ENCODE assay signal across 20 cellular contexts in the genomic region with DNA sequence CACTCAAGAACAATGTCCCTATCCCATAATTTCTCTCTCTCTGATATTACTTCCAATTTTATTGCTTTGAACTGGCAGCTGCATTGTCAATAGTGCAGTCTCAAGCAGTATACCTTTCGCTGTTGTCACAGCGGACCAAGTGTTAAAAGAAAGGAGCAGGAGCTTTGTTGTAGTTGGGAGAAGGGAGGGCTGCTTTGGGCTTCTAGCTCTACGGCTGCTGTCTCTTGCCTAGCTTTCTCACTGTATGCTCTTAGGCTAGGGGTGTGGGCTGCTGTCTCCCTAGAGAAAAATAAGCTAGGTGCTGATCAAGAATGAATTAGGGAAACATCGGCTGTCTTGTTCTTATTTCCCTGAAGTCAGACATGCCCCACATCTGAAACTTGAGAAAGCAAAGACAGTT. TPM values are rescaled to one million over a fixed set of nuclear protein-coding genes. Genes with fewer than 3 reads are reported as not detected.
DNase-seq lines count a peak whose midpoint lies in the region; ATAC-seq and TF ChIP-seq lines count a peak whose summit lies in the region.
"Had no signal": no experiment of that assay in that cellular context is flagged by ENCODE, and none has a peak within 500 bp of the region (broad histone marks: within the 10 kb centered on the region; RNA-seq: fewer than 3 reads in every experiment).

No MANE protein-coding gene starts in this region.

- H3K27ac Mint-ChIP-seq in GM23338 (no peak overlapping the region), endodermal cell (no peak overlapping the region), chondrocyte (ENCODE audit: unreplicated experiment) (no peak overlapping the region)
- H3K27ac Mint-ChIP-seq: CD4-positive, alpha-beta memory T cell had no signal

- H2BK120ac ChIP-seq in neuronal stem cell (ENCODE audit: low read depth, low read length), result no peak overlapping the region

- no peaks in the 10 kb centered on the region for H3K36me3 ChIP-seq in GM23338 (ENCODE audit: insufficient read depth)
- H3K36me3 ChIP-seq in endodermal cell (ENCODE audit: control insufficient read depth, insufficient read depth, low read length), result no peaks in the 10 kb centered on the region
- no peaks in the 10 kb centered on the region for H3K36me3 ChIP-seq in neuronal stem cell (replicated peaks in 1 of 2; ENCODE audit: control insufficient read depth in 2 of 2, insufficient read depth in 2 of 2, low read length in 2 of 2)
- H3K36me3 ChIP-seq in mammary epithelial cell (ENCODE audit: insufficient read depth, low read length), result no peaks in the 10 kb centered on the region

- H2BK5ac ChIP-seq in neuronal stem cell (ENCODE audit: low read length), result no peak overlapping the region

- H2AFZ ChIP-seq in GM23338, result no peak overlapping the region
- H2AFZ ChIP-seq in neuronal stem cell (ENCODE audit: low read length), result no peak overlapping the region
- H2AFZ ChIP-seq in mammary epithelial cell (ENCODE audit: low read depth, low read length), result no peak overlapping the region

- H4K20me1 ChIP-seq in GM23338 (replicated peaks; ENCODE audit: insufficient read depth) (no peaks in the 10 kb centered on the region), mammary epithelial cell (ENCODE audit: insufficient read depth, low read length) (no peaks in the 10 kb centered on the region)

- H3K4me2 ChIP-seq in GM23338, result no peak overlapping the region
- H3K4me2 ChIP-seq in neuronal stem cell (ENCODE audit: insufficient read depth, low read length, poor library complexity, severe bottlenecking), result no peak overlapping the region
- H3K4me2 ChIP-seq in mammary epithelial cell (ENCODE audit: insufficient read depth, low read depth, low read length), result no peak overlapping the region

- no peaks in the 10 kb centered on the region for H3K9me2 ChIP-seq in GM23338 (ENCODE audit: insufficient read depth)

- no peak overlapping the region for H3K14ac ChIP-seq in neuronal stem cell (ENCODE audit: low read length)

- TF ChIP-seq CTCF in GM23338 (conservative IDR thresholded peaks at IDR 0.05; ENCODE audit: low read depth in 2 of 2) (no peak), LNCaP clone FGC (IDR thresholded peaks at IDR 0.05; ENCODE audit: control insufficient read depth, extremely low read depth, insufficient read depth) (no peak), endodermal cell (conservative IDR thresholded peaks at IDR 0.05) (no peak), chondrocyte (IDR thresholded peaks at IDR 0.05) (no peak), mammary epithelial cell (conservative IDR thresholded peaks at IDR 0.05 in 1 of 2, IDR thresholded peaks at IDR 0.05 in 1 of 2; ENCODE audit: extremely low read depth in 1 of 2, insufficient read depth in 1 of 2, low read depth in 1 of 2, low read length in 2 of 2) (no peak)

- no peak overlapping the region for H3K4ac ChIP-seq in neuronal stem cell (ENCODE audit: low read length)

- H3K9me3 ChIP-seq in endodermal cell (ENCODE audit: control insufficient read depth, low read length) (no peaks in the 10 kb centered on the region), neuronal stem cell (replicated peaks in 1 of 2; ENCODE audit: control insufficient read depth in 2 of 2, insufficient read depth in 1 of 2, low read depth in 1 of 2, low read length in 2 of 2) (no peaks in the 10 kb centered on the region), mammary epithelial cell (replicated peaks; ENCODE audit: insufficient read depth, low read length) (no peaks in the 10 kb centered on the region)

- H4K91ac ChIP-seq in neuronal stem cell (ENCODE audit: low read depth, low read length, poor library complexity), result no peak overlapping the region

- CTCF ChIA-PET in mammary epithelial cell (lab: Charles Lee; ENCODE audit: low non-redundant PET), result no interaction called here

- no peak overlapping the region for H4K8ac ChIP-seq in neuronal stem cell (ENCODE audit: low read depth, low read length)

- no peaks in the 10 kb centered on the region for H3K27me3 Mint-ChIP-seq in GM23338 (ENCODE audit: insufficient read depth, low read depth, poor library complexity)
- no peaks in the 10 kb centered on the region for H3K27me3 Mint-ChIP-seq in endodermal cell (ENCODE audit: insufficient read depth)
- H3K27me3 Mint-ChIP-seq in chondrocyte (ENCODE audit: low read depth), result no peaks in the 10 kb centered on the region

- H2AK5ac ChIP-seq in neuronal stem cell (ENCODE audit: low read depth, low read length), result no peak overlapping the region

- peak; percentile 58 for ATAC-seq in GM23338

- DNase-seq in GM23338 (ENCODE audit: low spot score), result no peak
- peak; percentile 10 for DNase-seq in LNCaP clone FGC (ENCODE audit: low read depth)
- peak; percentile 50 for DNase-seq in endodermal cell
- peak; percentile 4 for DNase-seq in neuronal stem cell (ENCODE audit: low spot score)
- no peak for DNase-seq in chondrocyte (ENCODE audit: low spot score)
- no peak for DNase-seq in mammary epithelial cell
- DNase-seq: C1 segment of cervical spinal cord; Calu3; CD4-positive, alpha-beta memory T cell; COR-L47; DMS53; DMS79 treated with DMSO at 0.1 percent for 48 hours; GF-D8; GOT3; HCEC 1CT had no signal

- no peak overlapping the region for H3K4me3 Mint-ChIP-seq in GM23338
- no peak overlapping the region for H3K4me3 Mint-ChIP-seq in endodermal cell
- H3K4me3 Mint-ChIP-seq in chondrocyte (ENCODE audit: unreplicated experiment), result no peak overlapping the region
- H3K4me3 Mint-ChIP-seq: CD4-positive, alpha-beta memory T cell had no signal

- BruUV-seq in mammary epithelial cell (replicated peaks; lab: Mats Ljungman, UMichigan), result no TSS peak

- H3K4me1 Mint-ChIP-seq in GM23338 (peaks cover 8% of the 10 kb centered on the region; the same call in 2 of the 3 replicates), endodermal cell (peaks cover 11% of the 10 kb centered on the region), chondrocyte (ENCODE audit: low read depth) (no peaks in the 10 kb centered on the region)
- H3K4me1 Mint-ChIP-seq: CD4-positive, alpha-beta memory T cell had no signal

- no peak overlapping the region for H2BK12ac ChIP-seq in neuronal stem cell (ENCODE audit: low read length)

- no peak overlapping the region for H3K23ac ChIP-seq in neuronal stem cell (ENCODE audit: low read depth, low read length, poor library complexity)

- no peak overlapping the region for H3K18ac ChIP-seq in neuronal stem cell (ENCODE audit: low read length)

- in situ Hi-C loops in mammary epithelial cell (cut with MboI; ENCODE audit: low sequenced_read_pairs in 2 of 2), result no loop called here

- dilution Hi-C loops in mammary epithelial cell (cut with HindIII; ENCODE audit: low sequenced_read_pairs), result no loop called here

- H2BK15ac ChIP-seq in neuronal stem cell (ENCODE audit: low read length), result no peak overlapping the region

- H3K9me3 Mint-ChIP-seq in GM23338, result no peaks in the 10 kb centered on the region
- H3K9me3 Mint-ChIP-seq in endodermal cell, result no peaks in the 10 kb centered on the region
- no peaks in the 10 kb centered on the region for H3K9me3 Mint-ChIP-seq in chondrocyte (ENCODE audit: low read depth)
- H3K9me3 Mint-ChIP-seq: CD4-positive, alpha-beta memory T cell had no signal

- H3K9ac ChIP-seq in endodermal cell (ENCODE audit: extremely low read depth, low read length, poor library complexity, severe bottlenecking) (no peak overlapping the region), neuronal stem cell (ENCODE audit: low read depth, low read length, poor library complexity) (no peak overlapping the region), mammary epithelial cell (ENCODE audit: insufficient read depth, low read length) (no peak overlapping the region)

- no peaks in the 10 kb centered on the region for H3K36me3 Mint-ChIP-seq in GM23338 (ENCODE audit: low read depth)
- no peaks in the 10 kb centered on the region for H3K36me3 Mint-ChIP-seq in endodermal cell (ENCODE audit: low read depth)
- H3K36me3 Mint-ChIP-seq in chondrocyte (ENCODE audit: low read depth), result no peaks in the 10 kb centered on the region
- H3K36me3 Mint-ChIP-seq: CD4-positive, alpha-beta memory T cell had no signal

- H3K27me3 ChIP-seq in GM23338 (ENCODE audit: insufficient read depth) (no peaks in the 10 kb centered on the region), endodermal cell (ENCODE audit: control insufficient read depth, insufficient read depth, low read length, poor library complexity, severe bottlenecking) (no peaks in the 10 kb centered on the region), neuronal stem cell (ENCODE audit: control insufficient read depth in 3 of 3, insufficient read depth in 3 of 3, low read depth in 1 of 3, low read length in 3 of 3) (no peaks in the 10 kb centered on the region), mammary epithelial cell (ENCODE audit: insufficient read depth, low read length) (no peaks in the 10 kb centered on the region)

- H3K79me1 ChIP-seq in neuronal stem cell (ENCODE audit: low read depth, low read length), result no peaks in the 10 kb centered on the region

- H3K27ac ChIP-seq in GM23338 (ENCODE audit: low read depth), result no peak overlapping the region
- no peak overlapping the region for H3K27ac ChIP-seq in endodermal cell (ENCODE audit: low read depth, low read length)
- no peak overlapping the region for H3K27ac ChIP-seq in neuronal stem cell (replicated peaks; ENCODE audit: low read length)
- no peak overlapping the region for H3K27ac ChIP-seq in mammary epithelial cell (ENCODE audit: insufficient read depth, low read depth, low read length)

- H3K4me3 ChIP-seq in GM23338 (no peak overlapping the region), LNCaP clone FGC (ENCODE audit: low read depth, low read length) (no peak overlapping the region), endodermal cell (ENCODE audit: low read length) (no peak overlapping the region), neuronal stem cell (ENCODE audit: low read length in 2 of 2) (no peak overlapping the region), mammary epithelial cell (replicated peaks in 1 of 3; ENCODE audit: insufficient read depth in 1 of 3, low read depth in 2 of 3, low read length in 3 of 3) (no peak overlapping the region)

- WGBS in endodermal cell (ENCODE audit: insufficient coverage in 1 of 2, insufficient read length in 1 of 2), 2 experiments, result 84% methylated on average over 4 of the region's 4 CpGs; no CpG with 5 or more reads in 1 of the 2 experiments
- WGBS in neuronal stem cell (ENCODE audit: extremely low coverage in 2 of 2, insufficient read length in 2 of 2, insufficient replicate concordance in 1 of 2), 2 donors, result no CpG with 5 or more reads among the region's 4 CpGs
- 85% methylated on average over 4 of the region's 4 CpGs for WGBS in mammary epithelial cell (ENCODE audit: low coverage, missing lambda C conversion rate)

- no peaks in the 10 kb centered on the region for H3F3A ChIP-seq in GM23338 (replicated peaks; ENCODE audit: low read depth)

- no peaks in the 10 kb centered on the region for H3K4me1 ChIP-seq in GM23338 (ENCODE audit: insufficient read depth)
- H3K4me1 ChIP-seq in endodermal cell (ENCODE audit: control insufficient read depth, insufficient read depth, low read length), result no peaks in the 10 kb centered on the region
- peaks cover 0 to 2% of the 10 kb centered on the region in 2 donors for H3K4me1 ChIP-seq in neuronal stem cell (ENCODE audit: control insufficient read depth in 2 of 2, insufficient read depth in 1 of 2, low read depth in 1 of 2, low read length in 2 of 2)
- no peaks in the 10 kb centered on the region for H3K4me1 ChIP-seq in mammary epithelial cell (ENCODE audit: insufficient read depth, low read length)

- H3K79me2 ChIP-seq in GM23338 (replicated peaks; ENCODE audit: insufficient read depth) (no peaks in the 10 kb centered on the region), mammary epithelial cell (ENCODE audit: insufficient read depth, low read length) (no peaks in the 10 kb centered on the region)

- intact Hi-C loops in mammary epithelial cell (cut with micrococcal nuclease), result no loop called here

RNA-seq across cellular contexts. Expression of gene TRPC5OS, which starts 52.5 kb away (rescaled TPM):
- total RNA-seq in GM23338 (2014; rRNA removed; shearing (Covaris generic)), result not detected in 2 replicates
- polyA plus RNA-seq in GM23338 (2016; fragmentation: Nextera tagmentation; extraction: Ambion mirVana), result not detected in 2 replicates
- not detected for total RNA-seq in endodermal cell
- not detected for polyA plus RNA-seq in endodermal cell (2013, experiment 1 of 2)
- 0.12 TPM for polyA plus RNA-seq in endodermal cell (2013, experiment 2 of 2)
- 0.03 TPM for polyA plus RNA-seq in neuronal stem cell (2013, experiment 1 of 2)
- 0.11 TPM for polyA plus RNA-seq in neuronal stem cell (2013, experiment 2 of 2)
- not detected in 3 replicates for total RNA-seq in chondrocyte
- total RNA-seq in mammary epithelial cell, result not detected
- polyA plus RNA-seq in mammary epithelial cell, result not detected
- polyA minus RNA-seq in mammary epithelial cell, result not detected
- total RNA-seq: A172; A673; Calu3; CD4-positive, alpha-beta memory T cell; Daoy; G401 had no signal
- polyA plus RNA-seq: BJ; CD4-positive, alpha-beta memory T cell had no signal

Comparison
In these comparisons a context has a peak if more than half of its experiments do, and no peak if none do; other contexts are left out.
1. DNase-seq: peak in LNCaP clone FGC (single experiment), endodermal cell (single experiment) and neuronal stem cell (single experiment); none in GM23338 (single experiment), chondrocyte (single experiment) and mammary epithelial cell (single experiment).